35 cellular contexts compared by ENCODE assay signal in the genomic region with DNA sequence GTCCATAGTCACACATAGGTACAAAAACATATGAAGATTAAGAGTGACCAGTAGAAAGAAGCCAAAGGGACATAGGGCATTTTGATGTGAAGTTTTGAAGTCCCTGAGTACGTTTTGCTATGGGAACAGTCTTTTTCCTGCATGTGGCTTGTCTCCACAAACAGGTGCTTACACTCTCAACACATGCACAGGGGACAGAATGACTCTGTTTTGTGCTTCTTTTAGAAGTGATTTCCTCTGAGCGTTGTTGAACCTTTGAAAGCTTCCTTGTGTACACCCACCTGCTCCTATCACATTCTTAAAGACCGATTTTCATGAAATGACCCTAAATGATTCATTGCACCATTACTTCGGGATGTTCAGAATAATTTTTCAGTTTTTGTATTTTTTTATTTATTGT.
"Had no signal": no experiment of that assay in that cellular context is flagged by ENCODE, and none has a peak within 500 bp of the region (broad histone marks: within the 10 kb centered on the region; RNA-seq: fewer than 3 reads in every experiment).

No MANE protein-coding gene starts in this region.

- H3K36me3 ChIP-seq: MG63 had no signal

- H3K27me3 ChIP-seq: MG63 had no signal

- DNase-seq: Kasumi-1, MG63, MM.1S, MV-4-11, NCI-H1048, NCI-H1092, NCI-H1092 treated with DMSO at 0.1 percent for 48 hours, NCI-H1105, NCI-H1417, NCI-H1417 treated with DMSO at 0.1 percent for 48 hours, NCI-H1436, NCI-H1436 treated with DMSO at 0.1 percent for 48 hours, NCI-H146, NCI-H1694, NCI-H1694 treated with DMSO at 0.1 percent for 48 hours, NCI-H187, NCI-H187 treated with DMSO at 0.1 percent for 48 hours, NCI-H1930, NCI-H2029, NCI-H2029 treated with DMSO at 0.1 percent for 48 hours, NCI-H2081, NCI-H2081 treated with DMSO at 0.1 percent for 48 hours, NCI-H2107, NCI-H2171, NCI-H2171 treated with DMSO at 0.1 percent for 48 hours, NCI-H2227 treated with DMSO at 0.1 percent for 48 hours, NCI-H226, NCI-H345, NCI-H446, NCI-H446 treated with DMSO at 0.1 percent for 48 hours, NCI-H510A, NCI-H510A treated with DMSO at 0.1 percent for 48 hours, NCI-H524, NCI-H524 treated with DMSO at 0.1 percent for 48 hours, NCI-H526 had no signal

- H3K9me3 ChIP-seq: MG63 had no signal

- H3K4me3 ChIP-seq: MG63 had no signal
